Comparison of ENCODE assay signal across 22 cellular contexts in the genomic region with DNA sequence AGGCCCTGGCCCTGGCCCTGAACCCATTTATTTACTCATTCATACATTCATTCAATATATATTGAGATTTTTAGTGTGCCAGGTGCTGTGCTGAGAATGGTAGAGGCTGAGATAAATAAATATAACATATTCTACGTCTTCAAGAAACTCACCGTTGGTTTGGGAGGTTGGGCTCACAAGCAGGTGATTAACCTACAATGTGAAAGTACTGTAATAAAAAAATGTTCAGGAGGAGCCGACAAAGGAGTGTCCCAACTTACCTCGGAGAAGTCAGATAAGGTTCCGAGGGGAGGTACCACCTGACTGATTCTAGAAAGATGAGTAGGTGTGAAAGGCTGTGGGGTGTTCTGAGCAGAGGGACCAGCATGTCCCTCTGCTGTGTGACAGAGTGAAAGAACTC.
"Had no signal": no experiment of that assay in that cellular context is flagged by ENCODE, and none has a peak within 500 bp of the region (broad histone marks: within the 10 kb centered on the region; RNA-seq: fewer than 3 reads in every experiment).

No MANE protein-coding gene starts in this region.

- H3K36me3 ChIP-seq: SJSA1 had no signal

- DNase-seq: Kasumi-1, MM.1S, NCI-H1092 treated with DMSO at 0.1 percent for 48 hours, NCI-H1436 treated with DMSO at 0.1 percent for 48 hours, NCI-H1694, NCI-H187 treated with DMSO at 0.1 percent for 48 hours, NCI-H2029 treated with DMSO at 0.1 percent for 48 hours, NCI-H2171 treated with DMSO at 0.1 percent for 48 hours, NCI-H345, NCI-H446 treated with DMSO at 0.1 percent for 48 hours, NCI-H510A treated with DMSO at 0.1 percent for 48 hours, NCI-H774, Right ventricle myocardium superior, RPMI8226, SIG-M5 had no signal

- H3K4me1 ChIP-seq: SJSA1 had no signal

- H3K4me3 ChIP-seq: K562, SJSA1, SK-N-MC had no signal

- H3K9me3 ChIP-seq: SJSA1 had no signal

- FAIRE-seq: HTR-8/SVneo, K562, RCC 7860 had no signal

- H3K9ac ChIP-seq: KMS-11 had no signal

- H3K27me3 ChIP-seq: SJSA1 had no signal

- H3K27ac ChIP-seq: HL-60, KMS-11, SJSA1, SK-N-MC had no signal

- ATAC-seq: K562 had no signal
